In genomic region chr3:71486831-71487230, GRCh38 we compare ENCODE assay signal across 20 cellular contexts.
DNase-seq lines count a peak whose midpoint lies in the region; ATAC-seq and TF ChIP-seq lines count a peak whose summit lies in the region.
"Had no signal": no experiment of that assay in that cellular context is flagged by ENCODE, and none has a peak within 500 bp of the region (broad histone marks: within the 10 kb centered on the region; RNA-seq: fewer than 3 reads in every experiment).

No MANE protein-coding gene starts in this region.

- ATAC-seq in activated T-cell treated with anti-CD3 and anti-CD28 coated beads, Interleukin-2, amount 50 U/mL, for 4 hours: peak; percentile 51 to 52
- no peak for ATAC-seq in activated B cell treated with CpG ODN at 0.5 μM for 24 hours (ENCODE audit: low read depth)
- no peak for ATAC-seq in GM21825 (IDR thresholded peaks at IDR 0.05; ENCODE audit: unreplicated experiment)
- ATAC-seq: foreskin keratinocyte, lower lobe of right lung, pancreas, Right ventricle myocardium inferior had no signal

- H3K4me1 ChIP-seq in spleen: peaks cover 7 to 92% (median 32%) of the 10 kb centered on the region in 6 donors
- H3K4me1 ChIP-seq: foreskin keratinocyte, lower lobe of right lung, pancreas, testis had no signal

- peaks cover 0 to 20% (median 0%) of the 10 kb centered on the region in 6 donors for H3K36me3 ChIP-seq in spleen
- H3K36me3 ChIP-seq: lower lobe of right lung had no signal

- WGBS in spleen, 5 donors: 79 to 94% (median 86%) methylated on average over 6 of the region's 6 CpGs

- peaks cover 89% of the 10 kb centered on the region for H3K4me1 Mint-ChIP-seq in activated T-cell treated with anti-CD3 and anti-CD28 coated beads, Interleukin-2, amount 50 U/mL, for 4 hours (ENCODE audit: low read depth)
- H3K4me1 Mint-ChIP-seq in activated B cell treated with CpG ODN at 0.5 μM for 24 hours: peaks cover 58% of the 10 kb centered on the region
- peaks cover 79% of the 10 kb centered on the region for H3K4me1 Mint-ChIP-seq in activated naive CD8-positive, alpha-beta T cell treated with anti-CD3 and anti-CD28 coated beads for 36 hours

- CTCF ChIA-PET in activated B cell treated with CpG ODN at 0.5 μM for 24 hours (lab: Charles Lee): no interaction called here

- peak overlapping the region in 7 of 8 donors; percentile 12 to 75 (median 48) for H3K27ac ChIP-seq in spleen
- H3K27ac ChIP-seq: C4-2B, foreskin keratinocyte, lower lobe of right lung, pancreas, testis had no signal

- TF ChIP-seq POLR2A in spleen (IDR thresholded peaks at IDR 0.05): no peak

- no peaks in the 10 kb centered on the region for H3K27me3 ChIP-seq in spleen (replicated peaks in 1 of 7)
- H3K27me3 ChIP-seq: foreskin keratinocyte, MG63, pancreas, testis had no signal

- POLR2A ChIA-PET in activated B cell treated with CpG ODN at 0.5 μM for 24 hours (lab: Charles Lee): no interaction called here

- peak overlapping the region; percentile 75 for H3K27ac Mint-ChIP-seq in activated B cell treated with CpG ODN at 0.5 μM for 24 hours
- peak overlapping the region; percentile 97 for H3K27ac Mint-ChIP-seq in activated naive CD8-positive, alpha-beta T cell treated with anti-CD3 and anti-CD28 coated beads for 36 hours

- H3K9me3 ChIP-seq in spleen: peaks cover 0 to 9% (median 0%) of the 10 kb centered on the region in 8 donors
- H3K9me3 ChIP-seq: lower lobe of right lung, pancreas, testis had no signal

- no peak overlapping the region for H3K4me3 ChIP-seq in spleen
- H3K4me3 ChIP-seq: lower lobe of right lung, MG63, pancreas, testis had no signal

- no peaks in the 10 kb centered on the region for H3K27me3 Mint-ChIP-seq in activated T-cell treated with anti-CD3 and anti-CD28 coated beads, Interleukin-2, amount 50 U/mL, for 4 hours (ENCODE audit: low read depth)
- H3K27me3 Mint-ChIP-seq in activated B cell treated with CpG ODN at 0.5 μM for 24 hours: no peaks in the 10 kb centered on the region
- H3K27me3 Mint-ChIP-seq in activated naive CD8-positive, alpha-beta T cell treated with anti-CD3 and anti-CD28 coated beads for 36 hours: no peaks in the 10 kb centered on the region
- H3K27me3 Mint-ChIP-seq: IgD-negative memory B cell had no signal

- peaks cover 8% of the 10 kb centered on the region for H3K36me3 Mint-ChIP-seq in activated T-cell treated with anti-CD3 and anti-CD28 coated beads, Interleukin-2, amount 50 U/mL, for 4 hours (ENCODE audit: insufficient read depth)
- peaks cover 25% of the 10 kb centered on the region for H3K36me3 Mint-ChIP-seq in activated B cell treated with CpG ODN at 0.5 μM for 24 hours (ENCODE audit: low read depth)
- H3K36me3 Mint-ChIP-seq in activated naive CD8-positive, alpha-beta T cell treated with anti-CD3 and anti-CD28 coated beads for 36 hours: peaks cover 46% of the 10 kb centered on the region
- H3K36me3 Mint-ChIP-seq: IgD-negative memory B cell had no signal

- H3K9me3 Mint-ChIP-seq in activated T-cell treated with anti-CD3 and anti-CD28 coated beads, Interleukin-2, amount 50 U/mL, for 4 hours: no peaks in the 10 kb centered on the region
- H3K9me3 Mint-ChIP-seq in activated B cell treated with CpG ODN at 0.5 μM for 24 hours: peaks cover 6% of the 10 kb centered on the region
- peaks cover 15% of the 10 kb centered on the region for H3K9me3 Mint-ChIP-seq in activated naive CD8-positive, alpha-beta T cell treated with anti-CD3 and anti-CD28 coated beads for 36 hours

- intact Hi-C loops in activated B cell treated with CpG ODN at 0.5 μM for 24 hours (cut with micrococcal nuclease): loop anchor here (1.0 kb wide), 1 partner anchor 8 kb away; no protein-coding TSS in a partner anchor
- intact Hi-C loops in spleen (cut with DNase I; ENCODE audit: low total_unique reads): no loop called here

- peak overlapping the region; percentile 74 for H3K4me3 Mint-ChIP-seq in activated T-cell treated with anti-CD3 and anti-CD28 coated beads, Interleukin-2, amount 50 U/mL, for 4 hours
- no peak overlapping the region for H3K4me3 Mint-ChIP-seq in activated B cell treated with CpG ODN at 0.5 μM for 24 hours
- H3K4me3 Mint-ChIP-seq in activated naive CD8-positive, alpha-beta T cell treated with anti-CD3 and anti-CD28 coated beads for 36 hours: peak overlapping the region; percentile 78

- DNase-seq in activated T-cell treated with anti-CD3 and anti-CD28 coated beads, Interleukin-2, amount 50 U/mL, for 4 hours: peak; percentile 17
- DNase-seq in activated T-cell treated with anti-CD3 and anti-CD28 coated beads for 4 hours (no peak), activated B cell treated with CpG ODN at 0.5 μM for 24 hours (no peak), spleen (no peak), COR-L47 (lab: John Stamatoyannopoulos, UW) (no peak), NCI-H2029 (lab: John Stamatoyannopoulos, UW) (no peak)
- peak; percentile 51 for DNase-seq in activated naive CD8-positive, alpha-beta T cell treated with anti-CD3 and anti-CD28 coated beads for 36 hours
- DNase-seq: dermis blood vessel endothelial cell, foreskin keratinocyte, hippocampal formation, islet precursor cell, lower lobe of right lung, MG63, NCI-H146, pancreas, testis had no signal

- TF ChIP-seq CTCF in activated B cell treated with CpG ODN at 0.5 μM for 24 hours (IDR thresholded peaks at IDR 0.05) (no peak), spleen (IDR thresholded peaks at IDR 0.05 in 8 of 11, conservative IDR thresholded peaks at IDR 0.05 in 3 of 11) (no peak)

Comparison
In these comparisons a context has a peak if more than half of its experiments do, and no peak if none do; other contexts are left out.
1. DNase-seq: peak in activated T-cell treated with anti-CD3 and anti-CD28 coated beads, Interleukin-2, amount 50 U/mL, for 4 hours (single experiment) and activated naive CD8-positive, alpha-beta T cell treated with anti-CD3 and anti-CD28 coated beads for 36 hours (single experiment); none in activated T-cell treated with anti-CD3 and anti-CD28 coated beads for 4 hours (single experiment), activated B cell treated with CpG ODN at 0.5 μM for 24 hours (single experiment), spleen (single experiment), COR-L47 (single experiment) and NCI-H2029 (single experiment).
2. ATAC-seq: peak in activated T-cell treated with anti-CD3 and anti-CD28 coated beads, Interleukin-2, amount 50 U/mL, for 4 hours (2 of 2); none in activated B cell treated with CpG ODN at 0.5 μM for 24 hours (single experiment) and GM21825 (single experiment).